ENCODE assay signal across 24 cellular contexts in genomic region chr9:76690575-76691370, GRCh38.
DNase-seq lines count a peak whose midpoint lies in the region; ATAC-seq and TF ChIP-seq lines count a peak whose summit lies in the region.
"Had no signal": no experiment of that assay in that cellular context is flagged by ENCODE, and none has a peak within 500 bp of the region (broad histone marks: within the 10 kb centered on the region; RNA-seq: fewer than 3 reads in every experiment).

No MANE protein-coding gene starts in this region.

- H3K4me1 ChIP-seq in CD4-positive, alpha-beta memory T cell (ENCODE audit: insufficient read depth, low read length) = no peaks in the 10 kb centered on the region

- no peak for TF ChIP-seq CTCF in nephron progenitor cell (IDR thresholded peaks at IDR 0.05)

- no peak overlapping the region for H3K27ac Mint-ChIP-seq in nephron progenitor cell
- H3K27ac Mint-ChIP-seq in CD4-positive, alpha-beta memory T cell = no peak overlapping the region
- H3K27ac Mint-ChIP-seq: activated naive CD4-positive, alpha-beta T cell treated with anti-CD3 and anti-CD28 coated beads, Interleukin-2, amount 50 U/mL, for 24 hours; CD8-positive, alpha-beta T cell; stimulated activated naive CD8-positive, alpha-beta T cell treated with anti-CD3 and anti-CD28 coated beads, Interleukin-15, Interleukin-2, amounts not matched to agents 100 ng/mL and 50 ng/mL, for 24 hours had no signal

- H3K27me3 ChIP-seq in CD4-positive, alpha-beta memory T cell (ENCODE audit: insufficient read depth, low read length) = no peaks in the 10 kb centered on the region
- H3K27me3 ChIP-seq: MG63, SJSA1 had no signal

- POLR2A ChIA-PET in CD4-positive, alpha-beta memory T cell (lab: Charles Lee; ENCODE audit: partially characterized antibody) = no interaction called here

- no peaks in the 10 kb centered on the region for H3K36me3 Mint-ChIP-seq in nephron progenitor cell (ENCODE audit: low read depth)
- no peaks in the 10 kb centered on the region for H3K36me3 Mint-ChIP-seq in CD4-positive, alpha-beta memory T cell
- H3K36me3 Mint-ChIP-seq: activated naive CD4-positive, alpha-beta T cell treated with anti-CD3 and anti-CD28 coated beads, Interleukin-2, amount 50 U/mL, for 24 hours; CD8-positive, alpha-beta T cell had no signal

- peaks cover 36% of the 10 kb centered on the region for H3K4me1 Mint-ChIP-seq in nephron progenitor cell
- H3K4me1 Mint-ChIP-seq in CD4-positive, alpha-beta memory T cell = peaks cover 6 to 13% (median 8%) of the 10 kb centered on the region in 4 donors

- no peaks in the 10 kb centered on the region for H3K36me3 ChIP-seq in KOPT-K1 (ENCODE audit: insufficient read depth, low read length)
- no peaks in the 10 kb centered on the region for H3K36me3 ChIP-seq in CD4-positive, alpha-beta memory T cell (ENCODE audit: insufficient read depth, low read length)
- H3K36me3 ChIP-seq: left ventricle myocardium inferior, MG63, SJSA1, thyroid gland had no signal

- DNase-seq in NCI-H146 (lab: John Stamatoyannopoulos, UW) (peak; percentile 28), NCI-H146 treated with DMSO at 0.1 percent for 48 hours (lab: John Stamatoyannopoulos, UW; ENCODE audit: unreplicated experiment) (no peak), cerebellar cortex (ENCODE audit: low spot score) (peak; percentile 76), nephron progenitor cell (no peak), D341Med (ENCODE audit: low spot score) (no peak)
- DNase-seq in CD4-positive, alpha-beta memory T cell = no peak
- DNase-seq: activated CD4-positive, alpha-beta T cell treated with anti-CD3 and anti-CD28 coated beads, Interleukin-2, amount 50 U/mL, for 48 hours; activated CD8-positive, alpha-beta memory T cell treated with anti-CD3 and anti-CD28 coated beads, Interleukin-2, amount 50 U/mL, for 48 hours; CD8-positive, alpha-beta T cell; H7; islet precursor cell; left ventricle myocardium inferior; MG63; NCI-H2171; RPMI8226; T-helper 1 cell; thyroid gland had no signal

- H3K27me3 Mint-ChIP-seq in nephron progenitor cell (ENCODE audit: low read depth, poor library complexity) = peaks cover 2% of the 10 kb centered on the region
- peaks cover 20 to 33% of the 10 kb centered on the region in 2 donors for H3K27me3 Mint-ChIP-seq in CD4-positive, alpha-beta memory T cell

- intact Hi-C loops in CD4-positive, alpha-beta memory T cell (cut with micrococcal nuclease) = no loop called here

- no peak overlapping the region for H3K4me3 ChIP-seq in CD4-positive, alpha-beta memory T cell (ENCODE audit: low read length in 2 of 2)
- H3K4me3 ChIP-seq: MG63, SJSA1, thyroid gland had no signal

- peak overlapping the region; percentile 92 for H3K4me3 Mint-ChIP-seq in nephron progenitor cell
- H3K4me3 Mint-ChIP-seq in CD4-positive, alpha-beta memory T cell = peak overlapping the region in 2 of 8 donors; percentile 15 to 42
- H3K4me3 Mint-ChIP-seq: activated naive CD4-positive, alpha-beta T cell treated with anti-CD3 and anti-CD28 coated beads, Interleukin-2, amount 50 U/mL, for 24 hours had no signal

- CTCF ChIA-PET in CD4-positive, alpha-beta memory T cell (lab: Charles Lee; ENCODE audit: partially characterized antibody) = interaction anchor here (1.0 to 4.2 kb wide), 3 partner anchors 11 to 290 kb away, joined by 3 to 25 read pairs (median 3); no protein-coding TSS in a partner anchor

- H3K27ac ChIP-seq in KOPT-K1 (ENCODE audit: low read depth, low read length, poor library complexity, severe bottlenecking) = peak overlapping the region; percentile 69
- no peak overlapping the region for H3K27ac ChIP-seq in CD4-positive, alpha-beta memory T cell (ENCODE audit: low read depth, low read length)
- H3K27ac ChIP-seq: left ventricle myocardium inferior, SJSA1, thyroid gland had no signal

- no peak for ATAC-seq in HG03354 (IDR thresholded peaks at IDR 0.05; ENCODE audit: poor library complexity, severe bottlenecking, unreplicated experiment)
- ATAC-seq: activated CD4-positive, CD25-positive, alpha-beta regulatory T cell treated with anti-CD3 and anti-CD28 coated beads, Interleukin-2, amount 50 U/mL, for 24 hours; CD8-positive, alpha-beta T cell had no signal

- H3K9me3 Mint-ChIP-seq in nephron progenitor cell = no peaks in the 10 kb centered on the region
- no peaks in the 10 kb centered on the region for H3K9me3 Mint-ChIP-seq in CD4-positive, alpha-beta memory T cell
- H3K9me3 Mint-ChIP-seq: activated naive CD4-positive, alpha-beta T cell treated with anti-CD3 and anti-CD28 coated beads, Interleukin-2, amount 50 U/mL, for 24 hours; CD8-positive, alpha-beta T cell; central memory CD8-positive, alpha-beta T cell; stimulated activated naive CD8-positive, alpha-beta T cell treated with anti-CD3 and anti-CD28 coated beads, Interleukin-15, Interleukin-2, amounts not matched to agents 100 ng/mL and 50 ng/mL, for 24 hours had no signal

- no peaks in the 10 kb centered on the region for H3K9me3 ChIP-seq in KOPT-K1 (ENCODE audit: insufficient read depth, low read length, poor library complexity, severe bottlenecking)
- H3K9me3 ChIP-seq in CD4-positive, alpha-beta memory T cell (ENCODE audit: control insufficient read depth in 1 of 2, low read length in 2 of 2) = no peaks in the 10 kb centered on the region
- H3K9me3 ChIP-seq: left ventricle myocardium inferior, MG63, SJSA1, thyroid gland had no signal

Comparison
In these comparisons a context has a peak if more than half of its experiments do, and no peak if none do; other contexts are left out.
1. DNase-seq: peak in NCI-H146 (single experiment) and cerebellar cortex (single experiment); none in NCI-H146 treated with DMSO at 0.1 percent for 48 hours (single experiment), nephron progenitor cell (single experiment), D341Med (single experiment) and CD4-positive, alpha-beta memory T cell (0 of 5).